Comparison of ENCODE assay signal across 39 cellular contexts in the genomic region with DNA sequence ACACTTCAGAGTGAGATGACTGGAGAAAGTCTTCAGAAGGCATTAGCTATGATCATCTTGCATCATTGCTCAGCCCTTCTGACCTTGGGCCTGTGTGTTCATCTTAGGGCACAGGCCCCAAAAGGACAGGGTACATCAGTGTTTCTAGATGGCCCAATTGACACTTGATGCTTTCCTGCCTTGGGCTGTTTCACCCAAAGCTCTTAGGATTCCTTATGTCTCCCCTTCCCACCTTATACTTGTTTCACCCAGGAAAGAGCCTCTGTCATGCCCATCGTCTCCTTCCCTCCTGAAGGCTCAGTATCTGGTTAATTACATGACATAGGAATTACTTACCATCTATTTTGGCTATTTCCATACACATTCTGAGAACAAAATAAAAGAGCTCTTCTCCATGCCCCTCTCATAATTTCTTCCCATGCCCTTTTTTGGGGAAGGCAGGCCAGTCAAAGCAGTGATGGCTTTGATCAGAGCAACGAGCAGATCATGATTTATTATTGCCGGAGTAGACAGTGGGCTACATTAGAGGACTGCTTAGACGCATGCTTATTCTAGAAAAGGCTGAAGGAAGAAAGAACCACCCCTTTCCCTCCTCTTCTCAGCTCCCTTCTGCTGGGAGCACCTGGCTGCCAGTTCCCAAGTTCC.
"Had no signal": no experiment of that assay in that cellular context is flagged by ENCODE, and none has a peak within 500 bp of the region (broad histone marks: within the 10 kb centered on the region; RNA-seq: fewer than 3 reads in every experiment).

No MANE protein-coding gene starts in this region.

- DNase-seq: activated CD4-positive, alpha-beta memory T cell treated with anti-CD3 and anti-CD28 coated beads, Interleukin-2, amount 10 ng/mL, durations not matched to agents 7 days and 5 days; activated CD4-positive, alpha-beta T cell treated with anti-CD3 and anti-CD28 coated beads for 1 hour; activated CD4-positive, alpha-beta T cell treated with anti-CD3 and anti-CD28 coated beads for 48 hours; activated CD4-positive, CD25-positive, alpha-beta regulatory T cell; activated CD8-positive, alpha-beta memory T cell treated with anti-CD3 and anti-CD28 coated beads for 24 hours; activated CD8-positive, alpha-beta memory T cell treated with anti-CD3 and anti-CD28 coated beads, Interleukin-2, amount 10 ng/mL, durations not matched to agents 7 days and 5 days; activated CD8-positive, alpha-beta memory T cell treated with anti-CD3 and anti-CD28 coated beads, Interleukin-2, amount 50 U/mL, for 48 hours; activated effector memory CD4-positive, alpha-beta T cell treated with Interleukin-2 at 50 U/mL for 16 hours; activated naive CD4-positive, alpha-beta T cell treated with anti-CD3 and anti-CD28 coated beads, Interleukin-2, amount 10 ng/mL, durations not matched to agents 7 days and 5 days; activated naive CD8-positive, alpha-beta T cell treated with anti-CD3 and anti-CD28 coated beads, Interleukin-2, amount 50 U/mL, for 24 hours; activated T-cell treated with anti-CD3 and anti-CD28 coated beads, Interleukin-2, amount 50 U/mL, for 48 hours; anterior cingulate cortex; brain microvascular endothelial cell; Kasumi-1; KG1; MG63; NCI-H1048; NCI-H1105 treated with DMSO at 0.1 percent for 48 hours; NCI-H1436; NCI-H1694; NCI-H1930; NCI-H2081 treated with DMSO at 0.1 percent for 48 hours; NCI-H510A; NCI-H526; NCI-H748 treated with DMSO at 0.1 percent for 48 hours; NK-92 treated with Interleukin-12 subunit alpha and Interleukin-12 subunit beta, amount 100 ng/mL, for 24 hours; PC-3; Peyer's patch; RPMI8226; SHP77 treated with DMSO at 0.1 percent for 48 hours; SK-N-SH; T-cell; T-helper 2 cell; T-helper 9 cell had no signal

- H3K27ac Mint-ChIP-seq: activated CD4-positive, alpha-beta memory T cell treated with anti-CD3 and anti-CD28 coated beads, Interleukin-2, amount 10 ng/mL, durations not matched to agents 7 days and 5 days; activated CD8-positive, alpha-beta memory T cell treated with anti-CD3 and anti-CD28 coated beads, Interleukin-2, amount 10 ng/mL, durations not matched to agents 7 days and 5 days; activated naive CD4-positive, alpha-beta T cell treated with anti-CD3 and anti-CD28 coated beads, Interleukin-2, amount 10 ng/mL, durations not matched to agents 7 days and 5 days; activated naive CD8-positive, alpha-beta T cell; activated naive CD8-positive, alpha-beta T cell treated with anti-CD3 and anti-CD28 coated beads, Interleukin-2, amount 50 U/mL, for 24 hours; T-cell had no signal

- H3K27ac ChIP-seq: brain microvascular endothelial cell, Peyer's patch, SJSA1, VCaP had no signal

- H3K4me1 Mint-ChIP-seq: activated CD4-positive, alpha-beta memory T cell treated with anti-CD3 and anti-CD28 coated beads, Interleukin-2, amount 10 ng/mL, durations not matched to agents 7 days and 5 days; activated CD8-positive, alpha-beta memory T cell treated with anti-CD3 and anti-CD28 coated beads, Interleukin-2, amount 10 ng/mL, durations not matched to agents 7 days and 5 days; activated naive CD4-positive, alpha-beta T cell treated with anti-CD3 and anti-CD28 coated beads, Interleukin-2, amount 10 ng/mL, durations not matched to agents 7 days and 5 days; activated naive CD8-positive, alpha-beta T cell treated with anti-CD3 and anti-CD28 coated beads, Interleukin-2, amount 50 U/mL, for 24 hours; central memory CD8-positive, alpha-beta T cell; T-cell had no signal

- H3K4me1 ChIP-seq: Peyer's patch, SJSA1 had no signal

- H3K27me3 Mint-ChIP-seq: activated CD4-positive, alpha-beta memory T cell treated with anti-CD3 and anti-CD28 coated beads, Interleukin-2, amount 10 ng/mL, durations not matched to agents 7 days and 5 days; activated CD8-positive, alpha-beta memory T cell treated with anti-CD3 and anti-CD28 coated beads, Interleukin-2, amount 10 ng/mL, durations not matched to agents 7 days and 5 days; activated naive CD4-positive, alpha-beta T cell treated with anti-CD3 and anti-CD28 coated beads, Interleukin-2, amount 10 ng/mL, durations not matched to agents 7 days and 5 days; activated naive CD8-positive, alpha-beta T cell; activated naive CD8-positive, alpha-beta T cell treated with anti-CD3 and anti-CD28 coated beads, Interleukin-2, amount 50 U/mL, for 24 hours; central memory CD8-positive, alpha-beta T cell; T-cell had no signal

- H3K9me3 Mint-ChIP-seq: activated CD4-positive, alpha-beta memory T cell treated with anti-CD3 and anti-CD28 coated beads, Interleukin-2, amount 10 ng/mL, durations not matched to agents 7 days and 5 days; activated naive CD4-positive, alpha-beta T cell treated with anti-CD3 and anti-CD28 coated beads, Interleukin-2, amount 10 ng/mL, durations not matched to agents 7 days and 5 days; central memory CD8-positive, alpha-beta T cell had no signal

- H3K4me3 ChIP-seq: cardiac muscle cell, MG63, Peyer's patch, SJSA1 had no signal

- H3K9ac ChIP-seq: SK-N-SH had no signal

- H3K27me3 ChIP-seq: brain microvascular endothelial cell, cardiac muscle cell, MG63, Peyer's patch, SJSA1 had no signal

- ATAC-seq: activated CD8-positive, alpha-beta memory T cell treated with anti-CD3 and anti-CD28 coated beads, Interleukin-2, amount 10 ng/mL, durations not matched to agents 7 days and 5 days; activated naive CD8-positive, alpha-beta T cell treated with anti-CD3 and anti-CD28 coated beads, Interleukin-2, amount 50 U/mL, for 24 hours; PC-3; T-cell had no signal

- H3K9me3 ChIP-seq: MG63, SK-N-SH had no signal

- H3K4me2 ChIP-seq: SK-N-SH had no signal

- H3K4me3 Mint-ChIP-seq: activated CD4-positive, alpha-beta memory T cell treated with anti-CD3 and anti-CD28 coated beads, Interleukin-2, amount 10 ng/mL, durations not matched to agents 7 days and 5 days; activated CD8-positive, alpha-beta memory T cell treated with anti-CD3 and anti-CD28 coated beads, Interleukin-2, amount 10 ng/mL, durations not matched to agents 7 days and 5 days; activated naive CD4-positive, alpha-beta T cell treated with anti-CD3 and anti-CD28 coated beads, Interleukin-2, amount 10 ng/mL, durations not matched to agents 7 days and 5 days; activated naive CD8-positive, alpha-beta T cell; activated naive CD8-positive, alpha-beta T cell treated with anti-CD3 and anti-CD28 coated beads, Interleukin-2, amount 50 U/mL, for 24 hours; central memory CD8-positive, alpha-beta T cell; T-cell had no signal
